27 cellular contexts compared by ENCODE assay signal in genomic region chr21:27721675-27722074, GRCh38.
DNase-seq lines count a peak whose midpoint lies in the region; ATAC-seq, FAIRE-seq and TF ChIP-seq lines count a peak whose summit lies in the region.
"Had no signal": no experiment of that assay in that cellular context is flagged by ENCODE, and none has a peak within 500 bp of the region (broad histone marks: within the 10 kb centered on the region; RNA-seq: fewer than 3 reads in every experiment).

No MANE protein-coding gene starts in this region.

- H4K20me1 ChIP-seq in PC-3 (ENCODE audit: low read length) (no peaks in the 10 kb centered on the region), H1 (replicated peaks in 1 of 2; ENCODE audit: control insufficient read depth in 1 of 2, insufficient read depth in 2 of 2, low read length in 2 of 2) (no peaks in the 10 kb centered on the region)

- no peak overlapping the region for H3K56ac ChIP-seq in H1 (replicated peaks; ENCODE audit: insufficient read length, low read depth, low read length)

- no peaks in the 10 kb centered on the region for H3K4me1 Mint-ChIP-seq in type B pancreatic cell (ENCODE audit: unreplicated experiment)
- H3K4me1 Mint-ChIP-seq in stimulated activated effector memory CD8-positive, alpha-beta T cell treated with anti-CD3 and anti-CD28 coated beads, Interleukin-12 subunit alpha, Interleukin-12 subunit beta, amount 100 ng/mL, for 72 hours: no peaks in the 10 kb centered on the region
- H3K4me1 Mint-ChIP-seq: B cell, GM23338, IgD-negative memory B cell had no signal

- no peak overlapping the region for H2AFZ ChIP-seq in PC-3 (ENCODE audit: low read length)
- H2AFZ ChIP-seq in H1 (ENCODE audit: low read length): no peak overlapping the region
- H2AFZ ChIP-seq: PC-9 had no signal

- H3K4me3 ChIP-seq in PC-3 (ENCODE audit: low read length) (no peak overlapping the region), H1 (ENCODE audit: extremely low read depth in 1 of 4, insufficient read depth in 2 of 4, low read depth in 3 of 4, low read length in 4 of 4) (no peak overlapping the region), left lung (no peak overlapping the region), A673 (ENCODE audit: low read depth, low read length, poor library complexity, severe bottlenecking) (no peak overlapping the region)
- H3K4me3 ChIP-seq: GM23338, PC-9, SJCRH30 had no signal

- H3K18ac ChIP-seq in H1 (ENCODE audit: extremely low read depth, low read length): no peak overlapping the region

- no peak for TF ChIP-seq POLR2A in H1 (IDR thresholded peaks at IDR 0.05; ENCODE audit: control extremely low read depth in 1 of 2, low read depth in 2 of 2, low read length in 2 of 2)

- no peak overlapping the region for H2BK120ac ChIP-seq in H1 (replicated peaks; ENCODE audit: low read depth, low read length)

- H4K8ac ChIP-seq in H1 (ENCODE audit: extremely low read depth, insufficient read depth, low read length): no peak overlapping the region

- DNase-seq in PC-3 (no peak), H1 (ENCODE audit: low read depth in 1 of 2, low spot score in 2 of 2) (no peak), left lung (no peak), type B pancreatic cell (ENCODE audit: extremely low spot score, unreplicated experiment) (no peak), left cardiac atrium (no peak), A673 (ENCODE audit: low spot score) (no peak), NCI-H82 (lab: John Stamatoyannopoulos, UW) (no peak)
- DNase-seq in stimulated activated effector memory CD8-positive, alpha-beta T cell treated with anti-CD3 and anti-CD28 coated beads, Interleukin-12 subunit alpha, Interleukin-12 subunit beta, amount 100 ng/mL, for 72 hours (ENCODE audit: low spot score in 2 of 2): no peak
- DNase-seq: CD8-positive, alpha-beta T cell; DMS53; HCEC 1CT; NCI-H1092 treated with DMSO at 0.1 percent for 48 hours; NCI-H1436; NCI-H187; NCI-H2081 treated with DMSO at 0.1 percent for 48 hours; NCI-H524; NCI-H774; NK-92 treated with Interleukin-12 subunit alpha and Interleukin-12 subunit beta, amount 100 ng/mL, for 24 hours; SJCRH30 had no signal

- no peak for TF ChIP-seq RAD21 in H1 (IDR thresholded peaks at IDR 0.05 in 1 of 2, conservative IDR thresholded peaks at IDR 0.05 in 1 of 2; ENCODE audit: low read depth in 2 of 2, low read length in 2 of 2)

- BruUV-seq in PC-3 (replicated peaks; lab: Mats Ljungman, UMichigan) (no TSS peak), A673 (replicated peaks; lab: Mats Ljungman, UMichigan) (no TSS peak)

- 81% methylated on average over 2 of the region's 2 CpGs; no CpG with 5 or more reads in 1 of the 2 experiments for WGBS in H1 (ENCODE audit: extremely low coverage in 1 of 2, insufficient coverage in 1 of 2, insufficient read length in 1 of 2, insufficient replicate concordance in 2 of 2, low coverage in 1 of 2, low lambda C conversion rate in 2 of 2, missing lambda C conversion rate in 1 of 2), 2 experiments

- POLR2A ChIA-PET in PC-3 (lab: Charles Lee; ENCODE audit: unreplicated experiment): no interaction called here
- POLR2A ChIA-PET in H1 (lab: Charles Lee; ENCODE audit: partially characterized antibody): no interaction called here
- POLR2A ChIA-PET in A673 (lab: Charles Lee; ENCODE audit: low non-redundant PET): no interaction called here

- H3K9me3 Mint-ChIP-seq in type B pancreatic cell: peaks cover 5% of the 10 kb centered on the region
- peaks cover 8% of the 10 kb centered on the region for H3K9me3 Mint-ChIP-seq in stimulated activated effector memory CD8-positive, alpha-beta T cell treated with anti-CD3 and anti-CD28 coated beads, Interleukin-12 subunit alpha, Interleukin-12 subunit beta, amount 100 ng/mL, for 72 hours

- no peaks in the 10 kb centered on the region for H3K9me2 ChIP-seq in PC-3 (replicated peaks; ENCODE audit: low read length)

- H3K9me3 ChIP-seq in PC-3 (ENCODE audit: low read length): no peaks in the 10 kb centered on the region
- H3K9me3 ChIP-seq in H1 (ENCODE audit: insufficient read depth in 2 of 2, low read depth in 1 of 2, low read length in 1 of 2): no peaks in the 10 kb centered on the region
- peaks cover 0 to 4% of the 10 kb centered on the region in 2 donors for H3K9me3 ChIP-seq in left lung
- H3K9me3 ChIP-seq in A673 (ENCODE audit: low read depth, low read length, poor library complexity, severe bottlenecking): no peaks in the 10 kb centered on the region

- H3K4me2 ChIP-seq in PC-3 (ENCODE audit: low read length): no peak overlapping the region
- H3K4me2 ChIP-seq in H1 (ENCODE audit: insufficient read depth in 1 of 2, low read depth in 2 of 2, low read length in 2 of 2): no peak overlapping the region
- H3K4me2 ChIP-seq: GM23338, PC-9 had no signal

- H3K27ac ChIP-seq in PC-3 (ENCODE audit: low read length) (no peak overlapping the region), H1 (ENCODE audit: low read depth, low read length) (no peak overlapping the region), left lung (no peak overlapping the region), A673 (ENCODE audit: low read depth, low read length, poor library complexity, severe bottlenecking) (no peak overlapping the region)
- H3K27ac ChIP-seq: C4-2B, HL-60, PC-9, SJCRH30 had no signal

- no peak overlapping the region for H2BK15ac ChIP-seq in H1 (ENCODE audit: low read length)

- no peak for TF ChIP-seq EP300 in H1 (IDR thresholded peaks at IDR 0.05; ENCODE audit: borderline replicate concordance in 1 of 2, low read depth in 2 of 2, low read length in 2 of 2)

- FAIRE-seq in H1 (lab: Jason Lieb, UNC): no peak

- peak; percentile 13; the same call in 1 of the 2 replicates for ATAC-seq in PC-3
- ATAC-seq in left lung: peak; percentile 27
- no peak for ATAC-seq in left cardiac atrium
- no peak for ATAC-seq in stimulated activated effector memory CD8-positive, alpha-beta T cell treated with anti-CD3 and anti-CD28 coated beads, Interleukin-12 subunit alpha, Interleukin-12 subunit beta, amount 100 ng/mL, for 72 hours
- ATAC-seq: CD8-positive, alpha-beta T cell; GM23338; Right ventricle myocardium inferior; SK-N-SH treated with all-trans-retinoic acid at 6 μM for 48 hours had no signal

- no peaks in the 10 kb centered on the region for H3K4me1 ChIP-seq in PC-3 (ENCODE audit: insufficient read depth, low read length)
- no peaks in the 10 kb centered on the region for H3K4me1 ChIP-seq in H1 (replicated peaks in 1 of 4; ENCODE audit: control insufficient read depth in 3 of 4, insufficient read depth in 4 of 4, low read length in 3 of 4)
- no peaks in the 10 kb centered on the region for H3K4me1 ChIP-seq in left lung
- H3K4me1 ChIP-seq in A673 (ENCODE audit: insufficient read depth, low read length, poor library complexity, severe bottlenecking): no peaks in the 10 kb centered on the region

- no peak overlapping the region for H3K9ac ChIP-seq in PC-3 (ENCODE audit: low read length)
- H3K9ac ChIP-seq in H1 (replicated peaks in 1 of 4; ENCODE audit: extremely low read depth in 1 of 4, low read depth in 3 of 4, low read length in 3 of 4): no peak overlapping the region

- H3K36me3 ChIP-seq in PC-3 (ENCODE audit: low read depth, low read length): no peaks in the 10 kb centered on the region
- H3K36me3 ChIP-seq in H1 (ENCODE audit: control insufficient read depth in 2 of 4, insufficient read depth in 4 of 4, low read length in 3 of 4): no peaks in the 10 kb centered on the region
- no peaks in the 10 kb centered on the region for H3K36me3 ChIP-seq in left lung
- no peaks in the 10 kb centered on the region for H3K36me3 ChIP-seq in A673 (ENCODE audit: insufficient read depth, low read length, poor library complexity, severe bottlenecking)
- H3K36me3 ChIP-seq: SJCRH30 had no signal

- no peak overlapping the region for H2AK5ac ChIP-seq in H1 (ENCODE audit: low read depth, low read length)

- H2BK20ac ChIP-seq in H1 (ENCODE audit: low read length): 0 out of 2 replicates have a peak overlapping the region, but pooled peaks have one; percentile 34

- H4K5ac ChIP-seq in H1 (ENCODE audit: insufficient read length, low read depth, low read length): no peak overlapping the region

- no peaks in the 10 kb centered on the region for H3K79me1 ChIP-seq in H1 (ENCODE audit: low read depth, low read length)

- H3K23me2 ChIP-seq in H1 (ENCODE audit: low read depth, low read length): no peaks in the 10 kb centered on the region

- H3K4me3 Mint-ChIP-seq in type B pancreatic cell: peak overlapping the region; percentile 69
- no peak overlapping the region for H3K4me3 Mint-ChIP-seq in stimulated activated effector memory CD8-positive, alpha-beta T cell treated with anti-CD3 and anti-CD28 coated beads, Interleukin-12 subunit alpha, Interleukin-12 subunit beta, amount 100 ng/mL, for 72 hours
- H3K4me3 Mint-ChIP-seq: B cell; CD8-positive, alpha-beta T cell; GM23338; IgD-negative memory B cell had no signal

- no peak overlapping the region for H2BK12ac ChIP-seq in H1 (ENCODE audit: low read depth, low read length)

- H3K4ac ChIP-seq in H1 (replicated peaks; ENCODE audit: insufficient read length, low read depth, low read length): no peak overlapping the region

- TF ChIP-seq CTCF in PC-3 (conservative IDR thresholded peaks at IDR 0.05; ENCODE audit: low read depth, low read length): no peak
- TF ChIP-seq CTCF in H1 (IDR thresholded peaks at IDR 0.05; ENCODE audit: control extremely low read depth in 1 of 3, insufficient read depth in 1 of 3, low read depth in 1 of 3, low read length in 3 of 3): no peak
- TF ChIP-seq CTCF in left lung (IDR thresholded peaks at IDR 0.05): no peak
- no peak for TF ChIP-seq CTCF in type B pancreatic cell (conservative IDR thresholded peaks at IDR 0.05)
- no peak for TF ChIP-seq CTCF in A673 (conservative IDR thresholded peaks at IDR 0.05; ENCODE audit: low read depth, low read length)

- intact Hi-C loops in PC-3 (cut with micrococcal nuclease): no loop called here
- intact Hi-C loops in left lung (cut with DNase I): no loop called here
- intact Hi-C loops in left cardiac atrium (cut with DNase I): no loop called here
- intact Hi-C loops in A673 (cut with micrococcal nuclease; ENCODE audit: unreplicated experiment): no loop called here

- H3K36me3 Mint-ChIP-seq in type B pancreatic cell: no peaks in the 10 kb centered on the region
- no peaks in the 10 kb centered on the region for H3K36me3 Mint-ChIP-seq in stimulated activated effector memory CD8-positive, alpha-beta T cell treated with anti-CD3 and anti-CD28 coated beads, Interleukin-12 subunit alpha, Interleukin-12 subunit beta, amount 100 ng/mL, for 72 hours
- H3K36me3 Mint-ChIP-seq: CD8-positive, alpha-beta T cell had no signal

- H4K91ac ChIP-seq in H1 (replicated peaks; ENCODE audit: insufficient read length, low read length): no peak overlapping the region

- CTCF ChIA-PET in PC-3 (lab: Charles Lee): interaction anchor here (0.7 kb wide), 1 partner anchor 73 kb away, joined by 3 read pairs; no protein-coding TSS in a partner anchor
- CTCF ChIA-PET in H1 (lab: Charles Lee; ENCODE audit: partially characterized antibody): no interaction called here
- CTCF ChIA-PET in A673 (lab: Charles Lee): no interaction called here

- H3K27ac Mint-ChIP-seq in type B pancreatic cell: peak overlapping the region; percentile 99
- no peak overlapping the region for H3K27ac Mint-ChIP-seq in stimulated activated effector memory CD8-positive, alpha-beta T cell treated with anti-CD3 and anti-CD28 coated beads, Interleukin-12 subunit alpha, Interleukin-12 subunit beta, amount 100 ng/mL, for 72 hours
- H3K27ac Mint-ChIP-seq: B cell; CD8-positive, alpha-beta T cell; GM23338 had no signal

- H3K14ac ChIP-seq in H1 (ENCODE audit: insufficient read length): no peak overlapping the region

- H2BK5ac ChIP-seq in H1 (ENCODE audit: low read depth, low read length): no peak overlapping the region

- no peaks in the 10 kb centered on the region for H3K79me2 ChIP-seq in PC-3 (ENCODE audit: low read length)
- H3K79me2 ChIP-seq in H1 (ENCODE audit: control insufficient read depth in 1 of 2, insufficient read depth in 2 of 2, low read length in 2 of 2): no peaks in the 10 kb centered on the region

- no peaks in the 10 kb centered on the region for H3F3A ChIP-seq in PC-3 (ENCODE audit: low read length, unreplicated experiment)

- H3K23ac ChIP-seq in H1 (ENCODE audit: insufficient read length): no peak overlapping the region

- H3K27me3 ChIP-seq in PC-3 (ENCODE audit: low read length) (no peaks in the 10 kb centered on the region), H1 (replicated peaks in 1 of 4; ENCODE audit: control insufficient read depth in 3 of 4, extremely low read depth in 1 of 4, insufficient read depth in 3 of 4, low read length in 3 of 4) (no peaks in the 10 kb centered on the region), left lung (no peaks in the 10 kb centered on the region), A673 (replicated peaks; ENCODE audit: insufficient read depth, low read depth, low read length, poor library complexity) (no peaks in the 10 kb centered on the region)
- H3K27me3 ChIP-seq: SJCRH30 had no signal

- H3K27me3 Mint-ChIP-seq in type B pancreatic cell: no peaks in the 10 kb centered on the region
- H3K27me3 Mint-ChIP-seq: B cell, IgD-negative memory B cell had no signal

Comparison
In these comparisons a context has a peak if more than half of its experiments do, and no peak if none do; other contexts are left out.
1. ATAC-seq: peak in PC-3 (single experiment) and left lung (single experiment); none in left cardiac atrium (0 of 2) and stimulated activated effector memory CD8-positive, alpha-beta T cell treated with anti-CD3 and anti-CD28 coated beads, Interleukin-12 subunit alpha, Interleukin-12 subunit beta, amount 100 ng/mL, for 72 hours (single experiment).